Comparison of ENCODE assay signal across 1 cellular context in genomic region chr21:15121097-15121654, GRCh38.
TF ChIP-seq lines count a peak whose summit lies in the region.

No MANE protein-coding gene starts in this region.

TF ChIP-seq in A549, 52 proteins besides CTCF, POLR2A, EP300 and RAD21 (continued from another document):
- no peak for TF ChIP-seq NPAS2 (CRISPR knock-in tag; IDR thresholded peaks at IDR 0.05; ENCODE audit: borderline replicate concordance)
- TF ChIP-seq HDAC2 (IDR thresholded peaks at IDR 0.05) = no peak
